8 cellular contexts compared by ENCODE assay signal in genomic region chr22:36505998-36506635, GRCh38. TPM values are rescaled to one million over a fixed set of nuclear protein-coding genes. Genes with fewer than 3 reads are reported as not detected.
DNase-seq lines count a peak whose midpoint lies in the region; ATAC-seq and TF ChIP-seq lines count a peak whose summit lies in the region.

No MANE protein-coding gene starts in this region.

- H3K4me1 Mint-ChIP-seq in T-cell, result peaks cover 8 to 11% (median 10%) of the 10 kb centered on the region in 3 donors

- WGBS in prostate gland, result 96% methylated on average over 47 of the region's 60 CpGs

- H3K36me3 ChIP-seq in prostate gland, result no peaks in the 10 kb centered on the region

- POLR2A ChIA-PET in T-cell (lab: Charles Lee), result interaction anchor here in 1 of 2 donors (1.0 kb wide), 1 partner anchor 23 kb away, joined by 4 read pairs; no protein-coding TSS in a partner anchor

- intact Hi-C loops in prostate gland (cut with DNase I), result no loop called here

- DNase-seq in T-cell, result no peak
- no peak for DNase-seq in fibroblast of villous mesenchyme (ENCODE audit: low read depth)
- DNase-seq in prostate gland (ENCODE audit: low spot score), result no peak
- no peak for DNase-seq in COR-L47 (lab: John Stamatoyannopoulos, UW)
- no peak for DNase-seq in hippocampal formation (lab: John Stamatoyannopoulos, UW)
- no peak for DNase-seq in NCI-H128 (lab: John Stamatoyannopoulos, UW; ENCODE audit: unreplicated experiment)

- ATAC-seq in T-cell (replicated peaks in 1 of 4) (no peak), HG03442 (IDR thresholded peaks at IDR 0.05; ENCODE audit: unreplicated experiment) (no peak)

- H3K9me3 Mint-ChIP-seq in T-cell, result no peaks in the 10 kb centered on the region

- TF ChIP-seq CTCF in fibroblast of villous mesenchyme (IDR thresholded peaks at IDR 0.05; ENCODE audit: insufficient read depth, low read depth, low read length) (no peak), prostate gland (IDR thresholded peaks at IDR 0.05) (no peak)

- no peaks in the 10 kb centered on the region for H3K27me3 ChIP-seq in prostate gland (replicated peaks; ENCODE audit: insufficient read depth)

- H3K27ac ChIP-seq in prostate gland, result peak overlapping the region; percentile 79 to 82

- H3K27me3 Mint-ChIP-seq in T-cell, result no peaks in the 10 kb centered on the region

- no peak for TF ChIP-seq POLR2A in prostate gland (IDR thresholded peaks at IDR 0.05)

- H3K4me3 ChIP-seq in GM08714 (ENCODE audit: low read length) (peak overlapping the region; percentile 45; the same call in 1 of the 2 replicates), fibroblast of villous mesenchyme (ENCODE audit: low read depth, low read length) (peak overlapping the region; percentile 62), prostate gland (peak overlapping the region; percentile 51 to 57)

- no peak overlapping the region for H3K27ac Mint-ChIP-seq in T-cell

- CTCF ChIA-PET in T-cell (lab: Charles Lee), result no interaction called here

- H3K9me3 ChIP-seq in prostate gland, result no peaks in the 10 kb centered on the region

- H3K4me3 Mint-ChIP-seq in T-cell, result peak overlapping the region; percentile 60 to 66 (median 63)

- peaks cover 7% of the 10 kb centered on the region for H3K36me3 Mint-ChIP-seq in T-cell

- no peaks in the 10 kb centered on the region for H3K4me1 ChIP-seq in prostate gland (replicated peaks)

RNA-seq across cellular contexts. Expression of gene FOXRED2, which starts 0.7 kb away (rescaled TPM):
- total RNA-seq in T-cell (1 to 10 TPM; 1.7 to 5.0 (median 3.2) TPM), fibroblast of villous mesenchyme (9.7 and 10.4 TPM in 2 replicates), prostate gland (10 to 100 TPM; 24.7 to 33.7 TPM)

RNA-seq across cellular contexts. Expression of gene EIF3D, which starts 22.8 kb away (rescaled TPM):
- total RNA-seq in T-cell (100 to 1,000 TPM; 218 to 273 (median 242) TPM), fibroblast of villous mesenchyme (224 and 265 TPM in 2 replicates), prostate gland (100 to 1,000 TPM; 241 to 364 TPM)

RNA-seq across cellular contexts. Expression of gene TXN2, which starts 24.7 kb away (rescaled TPM):
- total RNA-seq in T-cell (10 to 100 TPM; 36.9 to 47.6 (median 45.4) TPM), fibroblast of villous mesenchyme (14.7 and 18.4 TPM in 2 replicates), prostate gland (100 to 1,000 TPM in 1 of 2 donors, 10 to 100 TPM in 1; 74.3 to 148 TPM)
